In the genomic region with DNA sequence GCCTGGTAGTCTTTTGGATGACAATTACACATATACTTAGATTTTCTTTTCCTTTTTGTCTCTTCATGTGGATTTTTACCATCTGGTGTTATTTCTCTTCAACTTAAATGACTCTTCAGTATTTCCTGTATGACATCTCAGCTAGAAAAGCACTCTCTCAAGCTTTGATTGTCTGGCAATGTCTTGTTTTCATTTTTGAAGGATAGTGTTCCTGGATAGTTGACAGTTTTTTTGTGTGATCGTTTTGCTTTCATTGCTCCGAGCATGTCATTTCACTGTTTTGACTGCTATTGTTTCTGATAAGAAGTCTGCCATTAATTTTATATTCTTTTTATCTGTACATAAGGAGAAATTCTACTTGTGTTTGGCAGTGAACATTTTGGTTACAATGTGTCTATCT, we compare ENCODE assay signal across 24 cellular contexts.
"Had no signal": no experiment of that assay in that cellular context is flagged by ENCODE, and none has a peak within 500 bp of the region (broad histone marks: within the 10 kb centered on the region; RNA-seq: fewer than 3 reads in every experiment).

No MANE protein-coding gene starts in this region.

- H3K27me3 ChIP-seq: colonic mucosa, dorsolateral prefrontal cortex, esophagus muscularis mucosa, esophagus squamous epithelium, foreskin keratinocyte, gastrocnemius medialis, gastroesophageal sphincter, heart left ventricle, heart right ventricle had no signal

- DNase-seq: colonic mucosa; cortex of kidney; dermis blood vessel endothelial cell; dorsolateral prefrontal cortex; effector CD4-positive, alpha-beta T cell; effector CD8-positive, alpha-beta T cell; effector memory CD4-positive, alpha-beta T cell; effector memory CD8-positive, alpha-beta T cell; erythroblast; esophagus squamous epithelium; foreskin fibroblast; foreskin keratinocyte; foreskin melanocyte; gastrocnemius medialis; glutamatergic neuron; head of caudate nucleus; heart left ventricle; heart right ventricle had no signal

- H3K4me3 ChIP-seq: colonic mucosa, coronary artery, dorsolateral prefrontal cortex, esophagus muscularis mucosa, esophagus squamous epithelium, gastrocnemius medialis, gastroesophageal sphincter, heart left ventricle, heart right ventricle had no signal

- ATAC-seq: effector memory CD8-positive, alpha-beta T cell; esophagus mucosa; foreskin keratinocyte; gastrocnemius medialis; gastroesophageal sphincter; heart left ventricle; heart right ventricle had no signal

- H3K27me3 Mint-ChIP-seq: dendritic cell treated with granulocyte-macrophage colony-stimulating factor and Interleukin-4, amounts not matched to agents 40 ng/mL and 50 ng/mL, for 4 days had no signal

- H3K4me3 Mint-ChIP-seq: dendritic cell treated with granulocyte-macrophage colony-stimulating factor and Interleukin-4, amounts not matched to agents 40 ng/mL and 50 ng/mL, for 4 days; effector memory CD8-positive, alpha-beta T cell had no signal

- H3K27ac Mint-ChIP-seq: dendritic cell treated with granulocyte-macrophage colony-stimulating factor and Interleukin-4, amounts not matched to agents 40 ng/mL and 50 ng/mL, for 4 days; effector memory CD8-positive, alpha-beta T cell had no signal

- H3K27ac ChIP-seq: colonic mucosa, coronary artery, dorsolateral prefrontal cortex, epithelial cell of prostate, esophagus muscularis mucosa, esophagus squamous epithelium, foreskin keratinocyte, gastrocnemius medialis, gastroesophageal sphincter, heart left ventricle, heart right ventricle had no signal

- H3K36me3 ChIP-seq: colonic mucosa, esophagus muscularis mucosa, esophagus squamous epithelium, gastrocnemius medialis, gastroesophageal sphincter, heart left ventricle, heart right ventricle had no signal

- H3K9me3 ChIP-seq: colonic mucosa, esophagus squamous epithelium, gastrocnemius medialis, gastroesophageal sphincter had no signal

- H3K4me1 ChIP-seq: colonic mucosa, esophagus squamous epithelium, foreskin keratinocyte, gastrocnemius medialis, gastroesophageal sphincter had no signal
